1 cellular context compared by ENCODE assay signal in genomic region chr14:92728781-92729364, GRCh38.
TF ChIP-seq lines count a peak whose summit lies in the region.

No MANE protein-coding gene starts in this region.

TF ChIP-seq in K562, 482 proteins besides CTCF, POLR2A, EP300 and RAD21 (continued from another document):
- TF ChIP-seq CHD7 (IDR thresholded peaks at IDR 0.05; ENCODE audit: low read depth, low read length) (no peak), ARID1B (IDR thresholded peaks at IDR 0.05) (no peak), ZFP36 (IDR thresholded peaks at IDR 0.05; ENCODE audit: low read depth, low read length, partially characterized antibody) (peak; percentile 48)
TF ChIP-seq in K562: peak in this region for 6.
